In genomic region chr19:36528194-36528920, GRCh38 we compare ENCODE assay signal across 1 cellular context.
TF ChIP-seq lines count a peak whose summit lies in the region.

ZNF260 (minus strand) TSS chr19:36528271; CDS start chr19:36515238, 13,033 bp downstream.

TF ChIP-seq in HepG2, 621 proteins besides CTCF, POLR2A, EP300 and RAD21 (continued from another document and continues in another):
- TF ChIP-seq ZBTB14 (CRISPR knock-in tag; IDR thresholded peaks at IDR 0.05) (peak; percentile 28; the same call in 1 of the 2 replicates), GRHL1 (CRISPR knock-in tag; conservative IDR thresholded peaks at IDR 0.05) (no peak), ZNF598 (CRISPR knock-in tag; IDR thresholded peaks at IDR 0.05; ENCODE audit: borderline replicate concordance) (peak; percentile 79; the same call in 1 of the 2 replicates), ZNF567 (CRISPR knock-in tag; IDR thresholded peaks at IDR 0.05; ENCODE audit: borderline replicate concordance) (no peak), ZNF253 (CRISPR knock-in tag; IDR thresholded peaks at IDR 0.05; ENCODE audit: borderline replicate concordance) (no peak; the same call in 1 of the 2 replicates), DDIT3 (CRISPR knock-in tag; IDR thresholded peaks at IDR 0.05) (no peak), ZNF768 (CRISPR knock-in tag; IDR thresholded peaks at IDR 0.05) (no peak), ZNF335 (CRISPR knock-in tag; IDR thresholded peaks at IDR 0.05) (peak; percentile 77), ZNF451 (CRISPR knock-in tag; IDR thresholded peaks at IDR 0.05) (0 out of 2 replicates have a peak, but pooled peaks have one; percentile 26), FOXC1 (CRISPR knock-in tag; IDR thresholded peaks at IDR 0.05; ENCODE audit: borderline replicate concordance) (peak; percentile 72), SCMH1 (CRISPR knock-in tag; IDR thresholded peaks at IDR 0.05; ENCODE audit: borderline replicate concordance) (no peak), ZBTB46 (CRISPR knock-in tag; IDR thresholded peaks at IDR 0.05; ENCODE audit: borderline replicate concordance) (0 out of 2 replicates have a peak, but pooled peaks have one; percentile 17), ZNF576 (CRISPR knock-in tag; IDR thresholded peaks at IDR 0.05) (0 out of 2 replicates have a peak, but pooled peaks have one; percentile 59), ZBTB42 (CRISPR knock-in tag; IDR thresholded peaks at IDR 0.05) (0 out of 2 replicates have a peak, but pooled peaks have one; percentile 59), ISL2 (CRISPR knock-in tag; IDR thresholded peaks at IDR 0.05) (peak; percentile 45; the same call in 1 of the 2 replicates), ELF1 (CRISPR knock-in tag; IDR thresholded peaks at IDR 0.05) (peak; percentile 31; the same call in 1 of the 2 replicates), ZBTB26 (CRISPR knock-in tag; IDR thresholded peaks at IDR 0.05; ENCODE audit: borderline replicate concordance) (no peak; the same call in 1 of the 2 replicates), ZFAT (CRISPR knock-in tag; conservative IDR thresholded peaks at IDR 0.05) (0 out of 2 replicates have a peak, but pooled peaks have one; percentile 47), KLF12 (CRISPR knock-in tag; IDR thresholded peaks at IDR 0.05; ENCODE audit: borderline replicate concordance) (peak; percentile 98), MAX (IDR thresholded peaks at IDR 0.05) (peak; percentile 82), ZFP41 (CRISPR knock-in tag; IDR thresholded peaks at IDR 0.05; ENCODE audit: borderline replicate concordance) (no peak), ZBTB3 (CRISPR knock-in tag; IDR thresholded peaks at IDR 0.05; ENCODE audit: borderline replicate concordance, low read depth) (peak; percentile 46; the same call in 1 of the 2 replicates), ZNF3 (CRISPR knock-in tag; IDR thresholded peaks at IDR 0.05) (0 out of 2 replicates have a peak, but pooled peaks have one; percentile 20), ZNF569 (CRISPR knock-in tag; IDR thresholded peaks at IDR 0.05; ENCODE audit: borderline replicate concordance) (no peak), ZNF839 (CRISPR knock-in tag; IDR thresholded peaks at IDR 0.05; ENCODE audit: borderline replicate concordance) (no peak), SPEN (CRISPR knock-in tag; IDR thresholded peaks at IDR 0.05; ENCODE audit: low read depth) (peak; percentile 79), POLR2G (IDR thresholded peaks at IDR 0.05; ENCODE audit: low read depth, low read length) (peak; percentile 85), ZBTB33 (CRISPR knock-in tag; IDR thresholded peaks at IDR 0.05) (peak; percentile 24; the same call in 1 of the 2 replicates), ZNF747 (CRISPR knock-in tag; IDR thresholded peaks at IDR 0.05; ENCODE audit: borderline replicate concordance) (0 out of 2 replicates have a peak, but pooled peaks have one; percentile 6), SP5 (CRISPR knock-in tag; IDR thresholded peaks at IDR 0.05; ENCODE audit: borderline replicate concordance, low read depth) (peak; percentile 47; the same call in 1 of the 2 replicates), NR3C1 (CRISPR knock-in tag; IDR thresholded peaks at IDR 0.05) (no peak), NR0B2 (CRISPR knock-in tag; IDR thresholded peaks at IDR 0.05) (peak; percentile 24; the same call in 1 of the 2 replicates), SNAPC4 (CRISPR knock-in tag; IDR thresholded peaks at IDR 0.05) (peak; percentile 94), MXD1 (CRISPR knock-in tag; IDR thresholded peaks at IDR 0.05) (peak; percentile 34; the same call in 1 of the 2 replicates), ZSCAN29 (CRISPR knock-in tag; conservative IDR thresholded peaks at IDR 0.05) (peak; percentile 90), GATAD2A (CRISPR knock-in tag; IDR thresholded peaks at IDR 0.05) (0 out of 2 replicates have a peak, but pooled peaks have one; percentile 11), HNF1A (IDR thresholded peaks at IDR 0.05; ENCODE audit: low read depth) (0 out of 2 replicates have a peak, but pooled peaks have one; percentile 20), HNF1A (CRISPR knock-in tag; IDR thresholded peaks at IDR 0.05; ENCODE audit: borderline replicate concordance) (peak; percentile 14; the same call in 1 of the 2 replicates), ZNF317 (CRISPR knock-in tag; IDR thresholded peaks at IDR 0.05) (peak; percentile 74; the same call in 1 of the 2 replicates)
